Comparison of ENCODE assay signal across 18 cellular contexts in the genomic region with DNA sequence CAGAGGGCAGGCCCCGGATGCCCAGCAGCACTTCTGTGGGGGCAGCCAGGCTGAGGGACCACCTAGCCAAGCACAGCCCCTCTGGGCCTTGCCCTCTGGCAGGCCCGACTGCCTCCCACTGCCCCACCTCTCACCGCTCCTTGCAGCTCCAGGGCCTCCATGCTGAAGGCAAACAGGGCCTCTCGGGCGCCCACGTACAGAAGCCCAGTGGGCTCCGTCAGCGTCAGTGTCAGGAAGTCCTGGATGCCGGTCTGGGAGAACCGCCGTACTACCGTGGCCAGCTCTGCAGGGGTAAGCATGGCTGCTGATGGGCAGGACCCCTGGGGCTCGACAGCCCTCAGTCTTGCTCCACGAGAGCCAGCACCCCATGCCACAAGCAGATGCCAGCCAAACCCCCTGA. TPM values are rescaled to one million over a fixed set of nuclear protein-coding genes. Genes with fewer than 3 reads are reported as not detected.
DNase-seq lines count a peak whose midpoint lies in the region; ATAC-seq and TF ChIP-seq lines count a peak whose summit lies in the region.
"Had no signal": no experiment of that assay in that cellular context is flagged by ENCODE, and none has a peak within 500 bp of the region (broad histone marks: within the 10 kb centered on the region; RNA-seq: fewer than 3 reads in every experiment).

No MANE protein-coding gene starts in this region.

- no peak overlapping the region for H3K4me3 ChIP-seq in GM23248
- H3K4me3 ChIP-seq in muscle layer of duodenum (ENCODE audit: low read depth in 1 of 2, low read length in 2 of 2) = peak overlapping the region in 1 of 2 donors; percentile 85
- H3K4me3 ChIP-seq in spleen = peak overlapping the region in 7 of 8 donors; percentile 81 to 94 (median 83)
- no peak overlapping the region for H3K4me3 ChIP-seq in neural progenitor cell

- H2AFZ ChIP-seq in GM23248 = no peak overlapping the region
- no peak overlapping the region for H2AFZ ChIP-seq in neural progenitor cell (replicated peaks)

- TF ChIP-seq CTCF in spleen (IDR thresholded peaks at IDR 0.05 in 8 of 11, conservative IDR thresholded peaks at IDR 0.05 in 3 of 11) (no peak), neural progenitor cell (IDR thresholded peaks at IDR 0.05) (no peak), WTC11 (IDR thresholded peaks at IDR 0.05) (no peak)

- H3K27ac ChIP-seq in GM23248 = no peak overlapping the region
- H3K27ac ChIP-seq in muscle layer of duodenum (ENCODE audit: low read length) = peak overlapping the region; percentile 23
- H3K27ac ChIP-seq in spleen = peak overlapping the region in 7 of 8 donors; percentile 20 to 98 (median 95)
- no peak overlapping the region for H3K27ac ChIP-seq in neural progenitor cell
- H3K27ac ChIP-seq: KMS-11 had no signal

- peaks cover 35% of the 10 kb centered on the region for H3K79me2 ChIP-seq in GM23248 (ENCODE audit: insufficient read depth)
- peaks cover 65% of the 10 kb centered on the region for H3K79me2 ChIP-seq in neural progenitor cell (ENCODE audit: low read depth)

- H3K36me3 Mint-ChIP-seq in neural progenitor cell = peaks cover 13% of the 10 kb centered on the region
- H3K36me3 Mint-ChIP-seq in WTC11 = peaks cover 33% of the 10 kb centered on the region

- H3K9me3 Mint-ChIP-seq in neural progenitor cell = no peaks in the 10 kb centered on the region
- no peaks in the 10 kb centered on the region for H3K9me3 Mint-ChIP-seq in WTC11
- H3K9me3 Mint-ChIP-seq: activated T-helper 1 cell treated with anti-CD3 and anti-CD28 coated beads, Interleukin-12 subunit alpha, Interleukin-12 subunit beta, Interleukin-2, Interleukin-4 antibody, amounts not matched to agents 30 ng/mL and 10 ng/mL and 1 ng/mL, durations not matched to agents 14 hours and 24 hours and 36 hours; T-helper 1 cell treated with Interleukin-12 subunit alpha and Interleukin-12 subunit beta and Interleukin-4 antibody, amounts not matched to agents 30 μg/mL and 1 μg/mL, for 36 hours had no signal

- H3K9me3 ChIP-seq in GM23248 (ENCODE audit: low read depth) = no peaks in the 10 kb centered on the region
- H3K9me3 ChIP-seq in muscle layer of duodenum (ENCODE audit: control insufficient read depth in 1 of 2, low read length in 2 of 2) = no peaks in the 10 kb centered on the region
- H3K9me3 ChIP-seq in spleen = no peaks in the 10 kb centered on the region
- no peaks in the 10 kb centered on the region for H3K9me3 ChIP-seq in neural progenitor cell (ENCODE audit: low read depth)

- H3K9me2 ChIP-seq in GM23248 (ENCODE audit: insufficient read depth) = no peaks in the 10 kb centered on the region

- DNase-seq in GM23248 = no peak
- DNase-seq in dermis blood vessel endothelial cell = peak; percentile 39
- DNase-seq in spleen = peak; percentile 78
- no peak for DNase-seq in neural progenitor cell (ENCODE audit: low spot score)
- DNase-seq in WTC11 (ENCODE audit: low spot score) = no peak
- no peak for DNase-seq in NCI-H748 (lab: John Stamatoyannopoulos, UW; ENCODE audit: unreplicated experiment)
- DNase-seq in stimulated activated naive CD8-positive, alpha-beta T cell treated with anti-CD3 and anti-CD28 coated beads, Interleukin-15, Interleukin-2, amounts not matched to agents 100 U/mL and 50 U/mL, for 24 hours = no peak
- DNase-seq: activated CD4-positive, CD25-positive, alpha-beta regulatory T cell; activated CD8-positive, alpha-beta memory T cell treated with anti-CD3 and anti-CD28 coated beads for 24 hours; Calu3; effector CD8-positive, alpha-beta T cell; NCI-H1105 treated with DMSO at 0.1 percent for 48 hours; SHP77 treated with DMSO at 0.1 percent for 48 hours; stimulated activated naive CD4-positive, alpha-beta T cell had no signal

- H3K4me1 Mint-ChIP-seq in neural progenitor cell = peaks cover 23% of the 10 kb centered on the region
- H3K4me1 Mint-ChIP-seq in WTC11 = peaks cover 17% of the 10 kb centered on the region

- in situ Hi-C loops in GM23248 (cut with MboI) = loop anchor here (25.0 kb wide), 1 partner anchor 246 kb away; the partner anchor contains the start of gene ANKRD36

- no peak for ATAC-seq in WTC11
- no peak for ATAC-seq in stimulated activated naive CD8-positive, alpha-beta T cell treated with anti-CD3 and anti-CD28 coated beads, Interleukin-15, Interleukin-2, amounts not matched to agents 100 U/mL and 50 U/mL, for 24 hours

- H3K27me3 Mint-ChIP-seq in neural progenitor cell (ENCODE audit: insufficient read depth, low read depth) (peaks cover 17% of the 10 kb centered on the region), WTC11 (ENCODE audit: low read depth) (0 out of 2 replicates have a peak, but pooled peaks cover 4% of the 10 kb centered on the region)

- CTCF ChIA-PET in WTC11 (lab: Charles Lee) = no interaction called here

- peak overlapping the region; percentile 95; the same call in 1 of the 2 replicates for H3K9ac ChIP-seq in GM23248
- no peak overlapping the region for H3K9ac ChIP-seq in neural progenitor cell
- H3K9ac ChIP-seq: KMS-11 had no signal

- peaks cover 6% of the 10 kb centered on the region; the same call in 1 of the 2 replicates for H3K36me3 ChIP-seq in GM23248 (ENCODE audit: low read depth)
- H3K36me3 ChIP-seq in muscle layer of duodenum (ENCODE audit: control insufficient read depth in 1 of 2, insufficient read depth in 2 of 2, low read length in 2 of 2) = peaks cover 34 to 51% of the 10 kb centered on the region in 2 donors
- peaks cover 0 to 66% (median 43%) of the 10 kb centered on the region in 6 donors for H3K36me3 ChIP-seq in spleen
- H3K36me3 ChIP-seq in neural progenitor cell = no peaks in the 10 kb centered on the region

- H3K4me3 Mint-ChIP-seq in neural progenitor cell = no peak overlapping the region
- H3K4me3 Mint-ChIP-seq in WTC11 = no peak overlapping the region

- WGBS in GM23248 (ENCODE audit: low coverage in 1 of 2, low lambda C conversion rate in 2 of 2, missing lambda C conversion rate in 2 of 2), 2 experiments = 91% methylated on average over 13 to 14 of the region's 14 CpGs
- WGBS in spleen, 5 donors = 52 to 72% (median 56%) methylated on average over 3 to 14 of the region's 14 CpGs

- H3K27me3 ChIP-seq in GM23248 (replicated peaks; ENCODE audit: insufficient read depth) = no peaks in the 10 kb centered on the region
- no peaks in the 10 kb centered on the region for H3K27me3 ChIP-seq in muscle layer of duodenum (ENCODE audit: low read depth, low read length)
- peaks cover 0 to 51% (median 17%) of the 10 kb centered on the region in 7 donors for H3K27me3 ChIP-seq in spleen (replicated peaks in 1 of 7)
- no peaks in the 10 kb centered on the region for H3K27me3 ChIP-seq in neural progenitor cell

- POLR2A ChIA-PET in WTC11 (lab: Charles Lee) = no interaction called here

- intact Hi-C loops in spleen (cut with DNase I; ENCODE audit: low total_unique reads) = no loop called here

- H3K4me2 ChIP-seq in GM23248 (ENCODE audit: unreplicated experiment) (no peak overlapping the region), neural progenitor cell (no peak overlapping the region)
- H3K4me2 ChIP-seq: KMS-11 had no signal

- H3F3A ChIP-seq in GM23248 (ENCODE audit: insufficient read depth) = no peaks in the 10 kb centered on the region
- H3F3A ChIP-seq in neural progenitor cell (ENCODE audit: low read depth) = peaks cover 21% of the 10 kb centered on the region

- TF ChIP-seq POLR2A in spleen (IDR thresholded peaks at IDR 0.05) = no peak

- H3K4me1 ChIP-seq in GM23248 (ENCODE audit: insufficient read depth) = peaks cover 5% of the 10 kb centered on the region; the same call in 1 of the 2 replicates
- peaks cover 18 to 42% of the 10 kb centered on the region in 2 donors for H3K4me1 ChIP-seq in muscle layer of duodenum (ENCODE audit: control insufficient read depth in 1 of 2, insufficient read depth in 2 of 2, low read length in 2 of 2)
- H3K4me1 ChIP-seq in spleen = peaks cover 18 to 100% (median 89%) of the 10 kb centered on the region in 6 donors
- peaks cover 18% of the 10 kb centered on the region for H3K4me1 ChIP-seq in neural progenitor cell

- H4K20me1 ChIP-seq in GM23248 (ENCODE audit: insufficient read depth) = no peaks in the 10 kb centered on the region
- H4K20me1 ChIP-seq in neural progenitor cell (ENCODE audit: low read depth) = peaks cover 61% of the 10 kb centered on the region

- H3K27ac Mint-ChIP-seq in neural progenitor cell (no peak overlapping the region), WTC11 (no peak overlapping the region)
- H3K27ac Mint-ChIP-seq: activated T-helper 1 cell treated with anti-CD3 and anti-CD28 coated beads, Interleukin-12 subunit alpha, Interleukin-12 subunit beta, Interleukin-2, Interleukin-4 antibody, amounts not matched to agents 30 ng/mL and 10 ng/mL and 1 ng/mL, durations not matched to agents 14 hours and 24 hours and 36 hours; T-helper 1 cell treated with Interleukin-12 subunit alpha and Interleukin-12 subunit beta and Interleukin-4 antibody, amounts not matched to agents 30 μg/mL and 1 μg/mL, for 36 hours had no signal

RNA-seq across cellular contexts. Expression of gene SEMA4C, which starts 3.7 kb away (rescaled TPM):
- 21.0 and 24.3 TPM in 2 replicates for total RNA-seq in GM23248 (2014; rRNA removed; shearing (Covaris generic))
- 5.1 and 5.5 TPM in 2 replicates for polyA plus RNA-seq in GM23248 (2016; fragmentation: Nextera tagmentation; extraction: Ambion mirVana)
- total RNA-seq in dermis blood vessel endothelial cell = 39.7 and 40.3 TPM in 2 replicates
- 100 to 1,000 TPM in 2 of 7 donors, 10 to 100 TPM in 5; 59.7 to 205 (median 70.3) TPM for total RNA-seq in spleen
- polyA plus RNA-seq in spleen = 10 to 100 TPM in 2 of 3 donors, 1 to 10 TPM in 1; 6.1 to 37.2 (median 16.5) TPM
- 39.1 and 103 TPM in 2 replicates for total RNA-seq in neural progenitor cell (ENCODE audit: low replicate concordance)
- total RNA-seq in WTC11 (2021) = 80.0 to 81.6 TPM (median 80.4 TPM) in 3 replicates

RNA-seq across cellular contexts. Expression of gene ANKRD39, which starts 8.3 kb away (rescaled TPM):
- total RNA-seq in GM23248 (2014; rRNA removed; shearing (Covaris generic)) = 5.3 and 10.9 TPM in 2 replicates
- polyA plus RNA-seq in GM23248 (2016; fragmentation: Nextera tagmentation; extraction: Ambion mirVana) (12.3 and 14.4 TPM in 2 replicates), spleen (10 to 100 TPM; 13.7 to 17.7 (median 15.8) TPM)
- total RNA-seq in dermis blood vessel endothelial cell (6.8 and 8.0 TPM in 2 replicates), spleen (10 to 100 TPM; 13.6 to 32.2 (median 22.5) TPM), neural progenitor cell (ENCODE audit: low replicate concordance) (4.0 and 17.3 TPM in 2 replicates), WTC11 (2021) (16.2 to 17.9 TPM (median 17.0 TPM) in 3 replicates)

RNA-seq across cellular contexts. Expression of gene ANKRD23, which starts 22.3 kb away (rescaled TPM):
- total RNA-seq in GM23248 (2014; rRNA removed; shearing (Covaris generic)) = 0.76 and 1.1 TPM in 2 replicates
- polyA plus RNA-seq in GM23248 (2016; fragmentation: Nextera tagmentation; extraction: Ambion mirVana) = 0.95 and 1.4 TPM in 2 replicates
- 1.1 and 1.5 TPM in 2 replicates for total RNA-seq in dermis blood vessel endothelial cell
- 10 to 100 TPM in 3 of 7 donors, 1 to 10 TPM in 4; 4.6 to 19.8 (median 9.3) TPM for total RNA-seq in spleen
- polyA plus RNA-seq in spleen = 1 to 10 TPM; 2.4 to 4.9 (median 3.9) TPM
- total RNA-seq in neural progenitor cell (ENCODE audit: low replicate concordance) = 10.8 and 11.4 TPM in 2 replicates
- total RNA-seq in WTC11 (2021) = 2.5 to 4.1 TPM (median 3.2 TPM) in 3 replicates

RNA-seq across cellular contexts. Expression of gene CNNM3, which starts 50.1 kb away (rescaled TPM):
- 5.0 and 5.2 TPM in 2 replicates for total RNA-seq in GM23248 (2014; rRNA removed; shearing (Covaris generic))
- polyA plus RNA-seq in GM23248 (2016; fragmentation: Nextera tagmentation; extraction: Ambion mirVana) = 0.94 and 0.98 TPM in 2 replicates
- 14.0 and 24.9 TPM in 2 replicates for total RNA-seq in dermis blood vessel endothelial cell
- 10 to 100 TPM; 20.7 to 37.8 (median 25.6) TPM for total RNA-seq in spleen
- 1 to 10 TPM; 3.7 to 7.8 (median 3.7) TPM for polyA plus RNA-seq in spleen
- 11.1 and 20.2 TPM in 2 replicates for total RNA-seq in neural progenitor cell (ENCODE audit: low replicate concordance)
- total RNA-seq in WTC11 (2021) = 34.9 to 36.6 TPM (median 35.2 TPM) in 3 replicates

Comparison
In these comparisons a context has a peak if more than half of its experiments do, and no peak if none do; other contexts are left out.
1. DNase-seq: peak in dermis blood vessel endothelial cell (single experiment) and spleen (single experiment); none in GM23248 (single experiment), neural progenitor cell (single experiment), WTC11 (single experiment), NCI-H748 (single experiment) and stimulated activated naive CD8-positive, alpha-beta T cell treated with anti-CD3 and anti-CD28 coated beads, Interleukin-15, Interleukin-2, amounts not matched to agents 100 U/mL and 50 U/mL, for 24 hours (single experiment).
2. H3K27ac ChIP-seq: peak in muscle layer of duodenum (single experiment) and spleen (7 of 8); none in GM23248 (single experiment) and neural progenitor cell (single experiment).
3. H3K4me3 ChIP-seq: peak in spleen (7 of 8); none in GM23248 (single experiment) and neural progenitor cell (single experiment).